Comparison of ENCODE assay signal across 20 cellular contexts in genomic region chr5:142679744-142680143, GRCh38. TPM values are rescaled to one million over a fixed set of nuclear protein-coding genes. Genes with fewer than 3 reads are reported as not detected.
DNase-seq lines count a peak whose midpoint lies in the region; FAIRE-seq and TF ChIP-seq lines count a peak whose summit lies in the region.
"Had no signal": no experiment of that assay in that cellular context is flagged by ENCODE, and none has a peak within 500 bp of the region (broad histone marks: within the 10 kb centered on the region; RNA-seq: fewer than 3 reads in every experiment).

No MANE protein-coding gene starts in this region.

- no peak for TF ChIP-seq CTCF in HEK293 (tag by site-specific recombination; IDR thresholded peaks at IDR 0.05)
- no peak for TF ChIP-seq CTCF in coronary artery (IDR thresholded peaks at IDR 0.05)

- POLR2A ChIA-PET in HEK293 (lab: Yijun Ruan, JAX) = interaction anchor here (0.6 kb wide), 1 partner anchor 542 kb away, joined by 4 read pairs; no protein-coding TSS in a partner anchor

- H3K27ac ChIP-seq in HEK293 (ENCODE audit: extremely low read depth, low read depth, low read length) (no peak overlapping the region), coronary artery (no peak overlapping the region)

- no peaks in the 10 kb centered on the region for H3K4me1 ChIP-seq in HEK293 (ENCODE audit: control insufficient read depth, insufficient read depth, low read length)

- H3K9me3 ChIP-seq in HEK293 (ENCODE audit: control insufficient read depth, insufficient read depth, low read depth, low read length) = no peaks in the 10 kb centered on the region
- H3K9me3 ChIP-seq: Caco-2, HAP-1 had no signal

- no peak for FAIRE-seq in frontal cortex (lab: Jason Lieb, UNC)
- FAIRE-seq: D721Med, GM12891, GM18507, H54 had no signal

- H3K36me3 ChIP-seq in HEK293 (ENCODE audit: control insufficient read depth in 2 of 2, insufficient read depth in 1 of 2, low read length in 2 of 2) = no peaks in the 10 kb centered on the region
- H3K36me3 ChIP-seq: HAP-1 had no signal

- CTCF ChIA-PET in HEK293 (lab: Yijun Ruan, JAX) = no interaction called here

- DNase-seq in coronary artery (ENCODE audit: low spot score) (peak; percentile 17), islet precursor cell (peak; percentile 8), DMS53 (lab: John Stamatoyannopoulos, UW) (no peak), SKM-1 treated with dmso at 0.1 percent for 144 hours (lab: John Stamatoyannopoulos, UW; ENCODE audit: unreplicated experiment) (no peak), frontal cortex (ENCODE audit: low spot score in 2 of 2) (no peak), glomerular visceral epithelial cell (ENCODE audit: extremely low spot score) (no peak)
- DNase-seq: C1 segment of cervical spinal cord; Caco-2; CD8-positive, alpha-beta T cell; DMS153; DMS79; EL; GF-D8 had no signal

- H3K4me3 ChIP-seq in HEK293 (ENCODE audit: low read depth, low read length) = no peak overlapping the region
- no peak overlapping the region for H3K4me3 ChIP-seq in coronary artery
- H3K4me3 ChIP-seq: GM23338, HAP-1 had no signal

TF ChIP-seq in HEK293, 187 proteins besides CTCF, POLR2A, EP300 and RAD21:
- TF ChIP-seq ZNF558 (tag by site-specific recombination; IDR thresholded peaks at IDR 0.05) (no peak), ZNF548 (tag by site-specific recombination; IDR thresholded peaks at IDR 0.05) (peak; percentile 93), ZNF221 (tag by site-specific recombination; IDR thresholded peaks at IDR 0.05; ENCODE audit: borderline replicate concordance) (no peak), ZNF776 (tag by site-specific recombination; IDR thresholded peaks at IDR 0.05; ENCODE audit: borderline replicate concordance) (no peak), HOXD13 (CRISPR knock-in tag; IDR thresholded peaks at IDR 0.05; ENCODE audit: borderline replicate concordance) (no peak), ZNF416 (tag by site-specific recombination; IDR thresholded peaks at IDR 0.05) (no peak), SCRT2 (tag by site-specific recombination; IDR thresholded peaks at IDR 0.05) (no peak; the same call in 1 of the 2 replicates), OSR2 (tag by site-specific recombination; IDR thresholded peaks at IDR 0.05) (no peak)

RNA-seq across cellular contexts. Expression of gene FGF1, which starts 6.1 kb away (rescaled TPM):
- total RNA-seq in frontal cortex = 2.9 TPM
- total RNA-seq: Caco-2; CD8-positive, alpha-beta T cell had no signal

Comparison
In these comparisons a context has a peak if more than half of its experiments do, and no peak if none do; other contexts are left out.
1. DNase-seq: peak in coronary artery (single experiment) and islet precursor cell (single experiment); none in DMS53 (single experiment), SKM-1 treated with dmso at 0.1 percent for 144 hours (single experiment), frontal cortex (0 of 2) and glomerular visceral epithelial cell (single experiment).